ENCODE assay signal across 15 cellular contexts in genomic region chr13:70896136-70896535, GRCh38.
"Had no signal": no experiment of that assay in that cellular context is flagged by ENCODE, and none has a peak within 500 bp of the region (broad histone marks: within the 10 kb centered on the region; RNA-seq: fewer than 3 reads in every experiment).

No MANE protein-coding gene starts in this region.

- H3K36me3 ChIP-seq: prostate gland, tibial artery had no signal

- H3K9me3 ChIP-seq: body of pancreas, prostate gland, tibial artery had no signal

- H3K27me3 ChIP-seq: body of pancreas, hepatocyte, tibial artery had no signal

- H3K4me3 ChIP-seq: body of pancreas, hepatocyte, prostate gland, tibial artery had no signal

- H2AFZ ChIP-seq: hepatocyte had no signal

- FAIRE-seq: islet of Langerhans, TTC549 had no signal

- H3K4me2 ChIP-seq: hepatocyte had no signal

- H3K27ac ChIP-seq: body of pancreas, prostate gland, tibial artery had no signal

- H3K79me2 ChIP-seq: hepatocyte had no signal

- H3K4me1 ChIP-seq: body of pancreas, prostate gland, tibial artery had no signal

- ATAC-seq: body of pancreas; left cardiac atrium; naive thymus-derived CD8-positive, alpha-beta T cell; right cardiac atrium; stimulated activated naive CD8-positive, alpha-beta T cell treated with anti-CD3 and anti-CD28 coated beads, Interleukin-15, Interleukin-2, amounts not matched to agents 100 U/mL and 50 U/mL, for 24 hours had no signal

- DNase-seq: activated CD4-positive, alpha-beta memory T cell treated with anti-CD3 and anti-CD28 coated beads for 36 hours; activated gamma-delta T cell treated with Interleukin-2 at 50 U/mL for 16 hours; activated T-cell treated with anti-CD3 and anti-CD28 coated beads for 4 hours; body of pancreas; left cardiac atrium; mesendoderm; naive thymus-derived CD8-positive, alpha-beta T cell; right cardiac atrium; stimulated activated naive CD8-positive, alpha-beta T cell treated with anti-CD3 and anti-CD28 coated beads, Interleukin-15, Interleukin-2, amounts not matched to agents 100 U/mL and 50 U/mL, for 24 hours; substantia nigra; tibial artery had no signal
